2 cellular contexts compared by ENCODE assay signal in genomic region chr10:88527245-88527644, GRCh38.
TF ChIP-seq lines count a peak whose summit lies in the region.

No MANE protein-coding gene starts in this region.

TF ChIP-seq in GM23338, 12 proteins besides CTCF, POLR2A, EP300 and RAD21:
- TF ChIP-seq CREB1 (CRISPR knock-in tag; IDR thresholded peaks at IDR 0.05; ENCODE audit: low read depth) = no peak
- no peak for TF ChIP-seq ZNF331 (CRISPR knock-in tag; IDR thresholded peaks at IDR 0.05; ENCODE audit: low read depth)
- TF ChIP-seq NANOG (IDR thresholded peaks at IDR 0.05; ENCODE audit: borderline replicate concordance) = no peak
- no peak for TF ChIP-seq ETS1 (IDR thresholded peaks at IDR 0.05)
- no peak for TF ChIP-seq JUNB (IDR thresholded peaks at IDR 0.05; ENCODE audit: unreplicated experiment)
- TF ChIP-seq EZH2 (IDR thresholded peaks at IDR 0.05; ENCODE audit: low read depth, unreplicated experiment) = no peak
- no peak for TF ChIP-seq STAT1 (IDR thresholded peaks at IDR 0.05; ENCODE audit: unreplicated experiment)
- TF ChIP-seq ZNF114 (CRISPR knock-in tag; IDR thresholded peaks at IDR 0.05) = no peak
- TF ChIP-seq REST (IDR thresholded peaks at IDR 0.05; ENCODE audit: unreplicated experiment) = no peak
- TF ChIP-seq EZH2phosphoT487 (IDR thresholded peaks at IDR 0.05; ENCODE audit: unreplicated experiment) = no peak
- no peak for TF ChIP-seq POLR2AphosphoS5 (IDR thresholded peaks at IDR 0.05; ENCODE audit: low read depth)

TF ChIP-seq in HCT116, 20 proteins besides CTCF, POLR2A, EP300 and RAD21:
- TF ChIP-seq SP1 (IDR thresholded peaks at IDR 0.05; ENCODE audit: low read depth) = no peak
- TF ChIP-seq ATF3 (IDR thresholded peaks at IDR 0.05) = no peak
- TF ChIP-seq REST (IDR thresholded peaks at IDR 0.05; ENCODE audit: low read depth) = no peak
- TF ChIP-seq POLR2AphosphoS5 (IDR thresholded peaks at IDR 0.05; ENCODE audit: low read depth, low read length) = no peak
- TF ChIP-seq EZH2 (IDR thresholded peaks at IDR 0.05) = no peak
- no peak for TF ChIP-seq EZH2phosphoT487 (IDR thresholded peaks at IDR 0.05; ENCODE audit: borderline replicate concordance)
- no peak for TF ChIP-seq CBX3 (IDR thresholded peaks at IDR 0.05; ENCODE audit: low read depth)
- TF ChIP-seq MAX (IDR thresholded peaks at IDR 0.05) = no peak
- TF ChIP-seq CEBPB (IDR thresholded peaks at IDR 0.05; ENCODE audit: low read depth) = no peak
- no peak for TF ChIP-seq ELF1 (IDR thresholded peaks at IDR 0.05; ENCODE audit: borderline replicate concordance, low read depth)
- TF ChIP-seq ZBTB33 (IDR thresholded peaks at IDR 0.05; ENCODE audit: extremely low read depth, insufficient replicate concordance, low read length) = no peak
- no peak for TF ChIP-seq SIN3A (IDR thresholded peaks at IDR 0.05; ENCODE audit: low read depth)
TF ChIP-seq in HCT116: peak in this region for 0.
